11 cellular contexts compared by ENCODE assay signal in the genomic region with DNA sequence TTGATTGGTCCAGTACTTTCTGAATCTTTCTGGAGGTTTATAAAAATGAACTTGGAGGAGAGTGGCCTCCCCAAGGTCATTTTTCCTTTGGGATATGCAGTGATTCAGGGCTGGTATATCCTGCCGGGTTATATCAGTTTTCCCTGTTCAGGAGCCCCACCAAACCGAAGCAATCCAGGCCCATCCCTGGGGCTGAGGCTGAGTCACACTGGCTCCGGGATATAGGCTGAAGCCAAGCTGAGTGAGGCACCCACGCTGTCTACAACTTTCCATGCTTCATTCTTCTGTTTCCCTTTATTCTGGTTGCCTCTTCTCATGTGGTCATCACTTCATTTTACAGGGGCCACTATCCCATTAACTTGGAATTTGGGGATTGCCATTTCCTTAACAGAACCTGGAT. TPM values are rescaled to one million over a fixed set of nuclear protein-coding genes. Genes with fewer than 3 reads are reported as not detected.
DNase-seq lines count a peak whose midpoint lies in the region; ATAC-seq, FAIRE-seq and TF ChIP-seq lines count a peak whose summit lies in the region.
"Had no signal": no experiment of that assay in that cellular context is flagged by ENCODE, and none has a peak within 500 bp of the region (broad histone marks: within the 10 kb centered on the region; RNA-seq: fewer than 3 reads in every experiment).

No MANE protein-coding gene starts in this region.

- peak; percentile 52 for DNase-seq in LHCN-M2 (ENCODE audit: low read depth)
- DNase-seq in bronchial epithelial cell (ENCODE audit: low read depth), result peak; percentile 48
- peak; percentile 57 for DNase-seq in iris pigment epithelial cell (ENCODE audit: low read depth)
- no peak for DNase-seq in vagina (ENCODE audit: extremely low spot score in 2 of 2)
- DNase-seq in GM10266 (ENCODE audit: extremely low spot score), result no peak
- DNase-seq in GM19238 (ENCODE audit: insufficient read length, low spot score), result no peak
- DNase-seq: activated CD4-positive, alpha-beta T cell treated with anti-CD3 and anti-CD28 coated beads for 36 hours; activated effector memory CD4-positive, alpha-beta T cell treated with anti-CD3 and anti-CD28 coated beads, Interleukin-2, amount 50 U/mL, for 16 hours; NCI-H774; small intestine had no signal

- H3K27me3 ChIP-seq in bronchial epithelial cell (ENCODE audit: control insufficient read depth, insufficient read depth, low read length) (no peaks in the 10 kb centered on the region), vagina (no peaks in the 10 kb centered on the region)

- ATAC-seq in HG03175 (IDR thresholded peaks at IDR 0.05; ENCODE audit: unreplicated experiment), result no peak
- ATAC-seq: activated CD4-positive, alpha-beta T cell treated with anti-CD3 and anti-CD28 coated beads for 36 hours had no signal

- peaks cover 28% of the 10 kb centered on the region for H3K4me1 ChIP-seq in vagina

- no peak for TF ChIP-seq POLR2A in vagina (IDR thresholded peaks at IDR 0.05)

- FAIRE-seq in bronchial epithelial cell (lab: Jason Lieb, UNC), result no peak
- FAIRE-seq: small intestine had no signal

- no peaks in the 10 kb centered on the region for H3K36me3 ChIP-seq in bronchial epithelial cell (ENCODE audit: control insufficient read depth, insufficient read depth, low read length)
- H3K36me3 ChIP-seq in vagina, result no peaks in the 10 kb centered on the region

- intact Hi-C loops in vagina (cut with DNase I), result loop anchor here (5.0 to 10.0 kb wide), 2 partner anchors 71 to 86 kb away; partner anchors contain the start of gene BHLHE41

- peak overlapping the region; percentile 57 for H3K27ac ChIP-seq in vagina

- H3K9me3 ChIP-seq in vagina, result no peaks in the 10 kb centered on the region

- H3K4me3 ChIP-seq in bronchial epithelial cell (ENCODE audit: low read depth, low read length), result no peak overlapping the region
- H3K4me3 ChIP-seq in vagina, result no peak overlapping the region

- TF ChIP-seq CTCF in bronchial epithelial cell (IDR thresholded peaks at IDR 0.05; ENCODE audit: insufficient read depth, low read length, severe bottlenecking) (no peak), vagina (IDR thresholded peaks at IDR 0.05) (no peak), GM10266 (IDR thresholded peaks at IDR 0.05; ENCODE audit: control insufficient read depth, insufficient read depth, low read depth, missing control alignments) (no peak)

RNA-seq across cellular contexts. Expression of gene SSPN, which starts 3.4 kb away (rescaled TPM):
- 9.0 and 12.8 TPM in 2 replicates for total RNA-seq in LHCN-M2 (2014; rRNA removed)
- polyA plus RNA-seq in LHCN-M2 (2012), result 7.8 TPM
- 0.26 and 0.38 TPM in 2 replicates for total RNA-seq in bronchial epithelial cell
- total RNA-seq in vagina, result 44.7 TPM
- total RNA-seq: activated CD4-positive, alpha-beta T cell treated with anti-CD3 and anti-CD28 coated beads for 36 hours had no signal

Comparison
In these comparisons a context has a peak if more than half of its experiments do, and no peak if none do; other contexts are left out.
1. DNase-seq: peak in LHCN-M2 (single experiment), bronchial epithelial cell (single experiment) and iris pigment epithelial cell (single experiment); none in vagina (0 of 2), GM10266 (single experiment) and GM19238 (single experiment).